Comparison of ENCODE assay signal across 1 cellular context in the genomic region with DNA sequence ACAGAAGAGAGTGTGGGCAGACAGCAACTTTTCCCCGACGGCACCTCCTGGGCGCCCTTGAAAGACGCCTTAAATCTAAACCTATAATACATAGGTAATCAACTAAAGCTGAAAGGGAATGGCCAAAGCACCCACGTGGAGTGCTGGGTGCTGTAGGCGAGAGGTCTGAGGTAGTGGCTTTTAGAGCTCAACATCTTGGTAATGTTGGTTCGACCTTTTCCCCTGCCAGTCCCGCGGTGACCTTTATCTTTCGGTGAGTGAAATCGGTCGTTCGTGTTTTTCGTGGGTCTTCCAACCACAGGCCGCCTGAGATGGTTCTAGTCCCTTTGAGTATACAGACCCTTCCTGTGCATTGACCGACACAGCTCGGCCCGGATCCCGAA.
TF ChIP-seq lines count a peak whose summit lies in the region.

No MANE protein-coding gene starts in this region.

TF ChIP-seq in endothelial cell of umbilical vein, 7 proteins besides CTCF, POLR2A, EP300 and RAD21:
- no peak for TF ChIP-seq POLR2AphosphoS5 (IDR thresholded peaks at IDR 0.05; ENCODE audit: insufficient read depth, low read depth, low read length)
